18 cellular contexts compared by ENCODE assay signal in the genomic region with DNA sequence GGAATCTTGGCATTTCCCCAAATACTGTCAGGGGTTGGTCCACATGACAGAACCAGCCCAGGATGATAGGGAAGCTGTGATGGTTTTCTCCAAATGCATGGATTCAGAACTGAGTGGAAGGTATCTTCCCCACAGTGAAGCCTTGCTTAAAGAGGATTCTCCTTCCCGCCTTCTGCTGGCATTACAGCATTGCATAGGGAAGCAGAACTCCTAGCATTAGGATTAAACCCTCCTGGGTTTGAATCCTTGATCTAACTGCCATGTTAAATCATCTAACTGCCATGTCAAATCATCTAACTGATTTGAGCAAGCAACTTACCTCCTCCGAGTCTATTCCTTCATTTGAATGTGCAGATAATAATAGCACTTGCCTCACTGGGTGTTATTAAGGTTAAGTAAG.
A peak's percentile ranks its signal among the peaks of the same experiment; 100 is the strongest.
DNase-seq lines count a peak whose midpoint lies in the region; ATAC-seq and TF ChIP-seq lines count a peak whose summit lies in the region.
"Had no signal": no experiment of that assay in that cellular context is flagged by ENCODE, and none has a peak within 500 bp of the region (broad histone marks: within the 10 kb centered on the region; RNA-seq: fewer than 3 reads in every experiment).

No MANE protein-coding gene starts in this region.

- no peaks in the 10 kb centered on the region for H3K36me3 Mint-ChIP-seq in osteocyte (ENCODE audit: unreplicated experiment)
- H3K36me3 Mint-ChIP-seq in naive thymus-derived CD8-positive, alpha-beta T cell, result no peaks in the 10 kb centered on the region

- no peak overlapping the region for H3K27ac Mint-ChIP-seq in osteocyte (ENCODE audit: unreplicated experiment)
- H3K27ac Mint-ChIP-seq in naive thymus-derived CD8-positive, alpha-beta T cell, result no peak overlapping the region
- H3K27ac Mint-ChIP-seq: B cell; CD4-positive, alpha-beta T cell had no signal

- no peaks in the 10 kb centered on the region for H3K4me1 Mint-ChIP-seq in osteocyte (ENCODE audit: unreplicated experiment)
- no peaks in the 10 kb centered on the region for H3K4me1 Mint-ChIP-seq in naive thymus-derived CD8-positive, alpha-beta T cell
- H3K4me1 Mint-ChIP-seq: B cell had no signal

- no peak overlapping the region for H3K4me3 Mint-ChIP-seq in osteocyte (ENCODE audit: unreplicated experiment)
- H3K4me3 Mint-ChIP-seq in naive thymus-derived CD8-positive, alpha-beta T cell, result no peak overlapping the region
- H3K4me3 Mint-ChIP-seq: B cell; CD4-positive, alpha-beta T cell had no signal

- H3K4me3 ChIP-seq in esophagus muscularis mucosa, result no peak overlapping the region
- H3K4me3 ChIP-seq in esophagus squamous epithelium, result no peak overlapping the region
- no peak overlapping the region for H3K4me3 ChIP-seq in foreskin fibroblast (ENCODE audit: low read depth in 1 of 2, low read length in 2 of 2)

- no peak for TF ChIP-seq CTCF in esophagus muscularis mucosa (IDR thresholded peaks at IDR 0.05)
- no peak for TF ChIP-seq CTCF in osteocyte (IDR thresholded peaks at IDR 0.05)
- no peak for TF ChIP-seq CTCF in esophagus squamous epithelium (IDR thresholded peaks at IDR 0.05)
- TF ChIP-seq CTCF in foreskin fibroblast (IDR thresholded peaks at IDR 0.05; ENCODE audit: low read depth, low read length), result no peak

- ATAC-seq in naive thymus-derived CD8-positive, alpha-beta T cell, result no peak

- in situ Hi-C loops in G401 (cut with HindIII; ENCODE audit: low sequenced_read_pairs), result no loop called here

- POLR2A ChIA-PET in naive thymus-derived CD8-positive, alpha-beta T cell (lab: Charles Lee), result no interaction called here

- H3K9me3 ChIP-seq in esophagus muscularis mucosa, result peaks cover 0 to 4% (median 0%) of the 10 kb centered on the region in 4 donors
- H3K9me3 ChIP-seq in esophagus squamous epithelium, result no peaks in the 10 kb centered on the region

- no peaks in the 10 kb centered on the region for H3K4me1 ChIP-seq in esophagus muscularis mucosa
- no peaks in the 10 kb centered on the region for H3K4me1 ChIP-seq in esophagus squamous epithelium

- H3K36me3 ChIP-seq in esophagus muscularis mucosa (no peaks in the 10 kb centered on the region), esophagus squamous epithelium (no peaks in the 10 kb centered on the region)

- intact Hi-C loops in esophagus muscularis mucosa (cut with DNase I), result no loop called here
- intact Hi-C loops in esophagus squamous epithelium (cut with DNase I), result no loop called here

- peaks cover 3% of the 10 kb centered on the region for H3K27me3 Mint-ChIP-seq in osteocyte (ENCODE audit: unreplicated experiment)
- peaks cover 11 to 41% (median 24%) of the 10 kb centered on the region in 5 donors for H3K27me3 Mint-ChIP-seq in naive thymus-derived CD8-positive, alpha-beta T cell

- no peaks in the 10 kb centered on the region for H3K27me3 ChIP-seq in esophagus muscularis mucosa
- H3K27me3 ChIP-seq in esophagus squamous epithelium, result peaks cover 0 to 29% (median 0%) of the 10 kb centered on the region in 4 donors

- WGBS in esophagus muscularis mucosa, result 92% methylated on average over 2 of the region's 2 CpGs
- WGBS in esophagus squamous epithelium, 2 donors, result 83 to 92% methylated on average over 2 of the region's 2 CpGs

- TF ChIP-seq EP300 in esophagus muscularis mucosa (IDR thresholded peaks at IDR 0.05), result no peak

- no peak overlapping the region for H3K27ac ChIP-seq in esophagus muscularis mucosa (replicated peaks in 1 of 4)
- H3K27ac ChIP-seq in esophagus squamous epithelium, result no peak overlapping the region
- H3K27ac ChIP-seq: HL-60 had no signal

- no peaks in the 10 kb centered on the region for H3K9me3 Mint-ChIP-seq in osteocyte (ENCODE audit: unreplicated experiment)
- peaks cover 0 to 4% (median 0%) of the 10 kb centered on the region in 9 donors for H3K9me3 Mint-ChIP-seq in naive thymus-derived CD8-positive, alpha-beta T cell
- H3K9me3 Mint-ChIP-seq: CD4-positive, alpha-beta T cell had no signal

- TF ChIP-seq POLR2A in esophagus muscularis mucosa (IDR thresholded peaks at IDR 0.05; ENCODE audit: low read depth) (no peak), esophagus squamous epithelium (IDR thresholded peaks at IDR 0.05) (no peak)

- DNase-seq in G401 (ENCODE audit: low spot score) (peak; percentile 2), NCI-H82 (lab: John Stamatoyannopoulos, UW) (peak; percentile 66), esophagus muscularis mucosa (ENCODE audit: extremely low spot score) (peak; percentile 89), osteocyte (ENCODE audit: extremely low spot score, unreplicated experiment) (peak; percentile 32), esophagus squamous epithelium (lab: John Stamatoyannopoulos, UW) (no peak), foreskin fibroblast (no peak)
- no peak for DNase-seq in naive thymus-derived CD8-positive, alpha-beta T cell
- DNase-seq: ACHN; C1 segment of cervical spinal cord; Calu3; CD4-positive, alpha-beta T cell; DMS153; DMS79 treated with DMSO at 0.1 percent for 48 hours; EL; GDM1; H7 had no signal

Comparison
In these comparisons a context has a peak if more than half of its experiments do, and no peak if none do; other contexts are left out.
1. DNase-seq: peak in G401 (single experiment), NCI-H82 (single experiment), esophagus muscularis mucosa (single experiment) and osteocyte (single experiment); none in naive thymus-derived CD8-positive, alpha-beta T cell (0 of 10), esophagus squamous epithelium (single experiment) and foreskin fibroblast (0 of 2).